11 cellular contexts compared by ENCODE assay signal in the genomic region with DNA sequence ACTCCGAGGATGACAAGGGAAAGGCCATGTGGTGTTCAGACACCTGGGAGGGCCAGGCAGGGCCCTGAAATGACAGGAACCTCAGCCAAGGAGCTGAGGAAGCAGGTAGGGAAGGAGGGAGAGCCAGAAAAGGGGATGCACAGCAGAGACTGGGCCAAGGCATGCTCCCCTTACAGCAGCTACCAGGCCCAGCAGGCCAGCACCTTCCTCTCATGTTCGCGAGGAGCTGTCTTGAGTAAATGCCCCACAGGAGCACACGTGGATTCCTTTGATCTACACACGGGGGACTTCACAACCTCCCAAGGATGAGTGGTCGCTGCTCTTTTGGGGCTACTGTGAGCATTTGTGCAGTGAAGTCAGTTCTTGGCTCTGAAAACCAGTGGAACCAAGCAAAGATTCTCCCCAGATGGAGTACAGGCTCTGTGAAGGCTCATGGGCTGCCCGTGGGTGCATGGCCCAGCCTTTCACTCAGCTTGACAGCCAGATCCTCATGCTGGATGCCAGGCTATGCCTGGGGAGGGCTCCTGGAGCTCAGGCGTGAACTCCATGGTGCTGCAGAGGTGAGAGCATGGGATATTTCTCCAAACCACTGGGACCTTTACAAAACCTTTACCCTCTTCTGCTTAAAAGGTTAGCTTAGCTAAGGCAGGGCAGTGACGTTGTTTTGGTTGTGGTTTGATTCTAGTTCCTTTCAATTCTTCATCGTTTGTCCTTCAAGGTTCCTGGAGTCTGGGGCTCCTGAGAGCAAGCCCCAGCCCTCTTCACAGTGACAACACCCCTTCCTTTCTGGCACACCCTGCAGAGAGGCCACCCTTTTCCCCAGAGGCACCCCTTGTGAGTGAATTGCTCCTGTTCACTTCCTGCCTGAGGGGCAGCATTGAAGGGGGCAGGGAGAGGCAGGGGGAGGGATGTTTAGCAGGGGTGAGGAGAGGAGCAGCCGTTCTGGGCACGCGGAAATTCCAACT.
A peak's percentile ranks its signal among the peaks of the same experiment; 100 is the strongest.
DNase-seq lines count a peak whose midpoint lies in the region; ATAC-seq and TF ChIP-seq lines count a peak whose summit lies in the region.
"Had no signal": no experiment of that assay in that cellular context is flagged by ENCODE, and none has a peak within 500 bp of the region (broad histone marks: within the 10 kb centered on the region; RNA-seq: fewer than 3 reads in every experiment).

No MANE protein-coding gene starts in this region.

- H3K27ac Mint-ChIP-seq in T-helper 17 cell = peak overlapping the region; percentile 92
- peak overlapping the region; percentile 84 for H3K27ac Mint-ChIP-seq in stimulated activated effector memory CD8-positive, alpha-beta T cell treated with anti-CD3 and anti-CD28 coated beads, Interleukin-12 subunit alpha, Interleukin-12 subunit beta, amount 100 ng/mL, for 72 hours
- H3K27ac Mint-ChIP-seq in mesothelial cell of epicardium = no peak overlapping the region

- peak; percentile 19 to 39 for ATAC-seq in activated CD4-positive, CD25-positive, alpha-beta regulatory T cell treated with anti-CD3 and anti-CD28 coated beads, Interleukin-2, amount 50 U/mL, for 24 hours
- peak; percentile 74 for ATAC-seq in HG02759 (IDR thresholded peaks at IDR 0.05; ENCODE audit: unreplicated experiment)
- ATAC-seq in T-helper 17 cell = peak; percentile 73
- ATAC-seq in stimulated activated effector memory CD8-positive, alpha-beta T cell treated with anti-CD3 and anti-CD28 coated beads, Interleukin-12 subunit alpha, Interleukin-12 subunit beta, amount 100 ng/mL, for 72 hours = peak; percentile 53
- no peak for ATAC-seq in HG03039 (IDR thresholded peaks at IDR 0.05; ENCODE audit: unreplicated experiment)

- H3K4me1 ChIP-seq in spleen = peaks cover 0 to 27% (median 12%) of the 10 kb centered on the region in 6 donors
- H3K4me1 ChIP-seq: tibial artery had no signal

- H3K4me3 Mint-ChIP-seq in T-helper 17 cell (peak overlapping the region; percentile 45), mesothelial cell of epicardium (no peak overlapping the region)
- no peak overlapping the region for H3K4me3 Mint-ChIP-seq in stimulated activated effector memory CD8-positive, alpha-beta T cell treated with anti-CD3 and anti-CD28 coated beads, Interleukin-12 subunit alpha, Interleukin-12 subunit beta, amount 100 ng/mL, for 72 hours

- H3K27me3 Mint-ChIP-seq in T-helper 17 cell (no peaks in the 10 kb centered on the region), mesothelial cell of epicardium (ENCODE audit: low read depth) (peaks cover 11% of the 10 kb centered on the region)

- WGBS in spleen, 5 donors = 44 to 56% (median 51%) methylated on average over 11 to 13 of the region's 13 CpGs

- intact Hi-C loops in spleen (cut with DNase I; ENCODE audit: low total_unique reads) = no loop called here

- no peaks in the 10 kb centered on the region for H3K9me3 ChIP-seq in T-helper 17 cell (ENCODE audit: control insufficient read depth, low read length, poor library complexity, severe bottlenecking)
- no peaks in the 10 kb centered on the region for H3K9me3 ChIP-seq in spleen
- H3K9me3 ChIP-seq: tibial artery had no signal

- peaks cover 53% of the 10 kb centered on the region for H3K4me1 Mint-ChIP-seq in T-helper 17 cell
- H3K4me1 Mint-ChIP-seq in stimulated activated effector memory CD8-positive, alpha-beta T cell treated with anti-CD3 and anti-CD28 coated beads, Interleukin-12 subunit alpha, Interleukin-12 subunit beta, amount 100 ng/mL, for 72 hours = peaks cover 30% of the 10 kb centered on the region
- no peaks in the 10 kb centered on the region for H3K4me1 Mint-ChIP-seq in mesothelial cell of epicardium

- no peak for DNase-seq in activated CD4-positive, CD25-positive, alpha-beta regulatory T cell (lab: John Stamatoyannopoulos, UW)
- DNase-seq in T-helper 17 cell = no peak
- DNase-seq in stimulated activated effector memory CD8-positive, alpha-beta T cell treated with anti-CD3 and anti-CD28 coated beads, Interleukin-12 subunit alpha, Interleukin-12 subunit beta, amount 100 ng/mL, for 72 hours (ENCODE audit: low spot score in 2 of 2) = no peak
- no peak for DNase-seq in spleen
- no peak for DNase-seq in mesothelial cell of epicardium (ENCODE audit: low spot score in 2 of 2, unreplicated experiment in 2 of 2)
- DNase-seq: stimulated activated CD4-positive, alpha-beta T cell treated with anti-CD3 and anti-CD28 coated beads, Interleukin-1b, Interleukin-23, amount 100 ng/mL, for 48 hours; tibial artery had no signal

- H3K27ac ChIP-seq in spleen = peak overlapping the region in 3 of 8 donors; percentile 10 to 44 (median 25)
- H3K27ac ChIP-seq: 22Rv1, tibial artery had no signal

- H3K4me3 ChIP-seq in spleen = no peak overlapping the region
- H3K4me3 ChIP-seq: tibial artery had no signal

- TF ChIP-seq CTCF in spleen (IDR thresholded peaks at IDR 0.05 in 8 of 11, conservative IDR thresholded peaks at IDR 0.05 in 3 of 11) = no peak
- TF ChIP-seq CTCF in mesothelial cell of epicardium (IDR thresholded peaks at IDR 0.05; ENCODE audit: unreplicated experiment) = no peak

- TF ChIP-seq POLR2A in spleen (IDR thresholded peaks at IDR 0.05) = no peak

- H3K36me3 ChIP-seq in spleen = no peaks in the 10 kb centered on the region
- H3K36me3 ChIP-seq: tibial artery had no signal

- H3K9me3 Mint-ChIP-seq in stimulated activated effector memory CD8-positive, alpha-beta T cell treated with anti-CD3 and anti-CD28 coated beads, Interleukin-12 subunit alpha, Interleukin-12 subunit beta, amount 100 ng/mL, for 72 hours = no peaks in the 10 kb centered on the region
- H3K9me3 Mint-ChIP-seq in mesothelial cell of epicardium = no peaks in the 10 kb centered on the region

- H3K27me3 ChIP-seq in spleen (replicated peaks in 1 of 7) = no peaks in the 10 kb centered on the region
- H3K27me3 ChIP-seq: tibial artery had no signal

- no peaks in the 10 kb centered on the region for H3K36me3 Mint-ChIP-seq in T-helper 17 cell (ENCODE audit: low read depth)
- H3K36me3 Mint-ChIP-seq in stimulated activated effector memory CD8-positive, alpha-beta T cell treated with anti-CD3 and anti-CD28 coated beads, Interleukin-12 subunit alpha, Interleukin-12 subunit beta, amount 100 ng/mL, for 72 hours = no peaks in the 10 kb centered on the region
- no peaks in the 10 kb centered on the region for H3K36me3 Mint-ChIP-seq in mesothelial cell of epicardium
